ENCODE assay signal across 8 cellular contexts in the genomic region with DNA sequence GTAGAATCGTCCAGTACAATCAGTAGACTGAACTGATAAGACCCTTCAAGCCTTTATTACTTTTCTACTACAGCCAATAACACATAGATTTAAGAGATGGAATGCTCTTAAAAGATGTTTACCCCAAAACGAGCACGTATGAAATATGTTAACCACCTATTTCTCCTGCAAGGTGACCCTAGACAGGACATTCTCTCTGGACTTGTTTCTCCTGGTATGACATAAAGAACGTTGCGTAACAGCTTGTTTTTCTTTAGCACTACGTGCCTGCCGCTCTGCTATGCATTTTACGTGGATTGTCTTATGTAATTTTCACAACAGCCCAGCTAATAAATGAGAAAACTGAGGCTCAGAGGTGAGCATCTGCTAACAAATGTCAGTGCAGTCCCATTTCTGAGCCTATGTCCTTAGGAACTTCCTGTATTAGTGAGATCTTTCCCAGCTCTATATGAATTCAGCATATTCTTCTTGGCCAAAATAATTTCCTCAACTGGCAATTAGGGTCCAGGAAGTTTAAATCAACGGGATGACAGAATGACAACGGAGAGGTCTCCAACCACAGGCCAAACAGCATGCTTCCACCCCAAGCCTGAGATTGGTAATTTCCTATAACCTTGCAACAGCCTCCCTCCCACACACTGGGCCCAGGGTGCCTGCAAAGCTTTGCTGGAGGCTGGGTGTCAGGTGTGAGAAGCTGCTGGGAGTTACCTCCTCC. TPM values are rescaled to one million over a fixed set of nuclear protein-coding genes. Genes with fewer than 3 reads are reported as not detected.
DNase-seq lines count a peak whose midpoint lies in the region; ATAC-seq and TF ChIP-seq lines count a peak whose summit lies in the region.

No MANE protein-coding gene starts in this region.

- H3K27me3 ChIP-seq in endocrine pancreas (ENCODE audit: control insufficient read depth, insufficient read depth, low read length) (no peaks in the 10 kb centered on the region), smooth muscle cell (ENCODE audit: low read depth) (no peaks in the 10 kb centered on the region)

- peaks cover 54% of the 10 kb centered on the region for H3K36me3 Mint-ChIP-seq in activated B cell treated with CpG ODN at 0.5 μM for 24 hours (ENCODE audit: low read depth)

- peak overlapping the region; percentile 88 for H3K27ac ChIP-seq in smooth muscle cell (ENCODE audit: low read depth)

- H3K9me3 ChIP-seq in endocrine pancreas (ENCODE audit: control insufficient read depth, low read length) (no peaks in the 10 kb centered on the region), smooth muscle cell (replicated peaks; ENCODE audit: low read depth) (no peaks in the 10 kb centered on the region)

- H3K4me2 ChIP-seq in smooth muscle cell, result peak overlapping the region; percentile 87

- H3K27me3 Mint-ChIP-seq in activated B cell treated with CpG ODN at 0.5 μM for 24 hours, result no peaks in the 10 kb centered on the region

- peaks cover 66% of the 10 kb centered on the region for H3K4me1 Mint-ChIP-seq in activated B cell treated with CpG ODN at 0.5 μM for 24 hours

- CTCF ChIA-PET in activated B cell treated with CpG ODN at 0.5 μM for 24 hours (lab: Charles Lee), result no interaction called here

- peaks cover 33% of the 10 kb centered on the region for H4K20me1 ChIP-seq in smooth muscle cell (ENCODE audit: low read depth)

- TF ChIP-seq CTCF in GM12864 (IDR thresholded peaks at IDR 0.05; ENCODE audit: low read depth, low read length, missing control alignments), result no peak
- no peak for TF ChIP-seq CTCF in activated B cell treated with CpG ODN at 0.5 μM for 24 hours (IDR thresholded peaks at IDR 0.05)
- no peak for TF ChIP-seq CTCF in smooth muscle cell (IDR thresholded peaks at IDR 0.05; ENCODE audit: borderline replicate concordance, insufficient read depth, poor library complexity, severe bottlenecking)

- no peaks in the 10 kb centered on the region for H3K9me3 Mint-ChIP-seq in activated B cell treated with CpG ODN at 0.5 μM for 24 hours

- H3F3A ChIP-seq in smooth muscle cell (ENCODE audit: low read depth), result peaks cover 38% of the 10 kb centered on the region

- POLR2A ChIA-PET in activated B cell treated with CpG ODN at 0.5 μM for 24 hours (lab: Charles Lee), result interaction anchor here (0.5 to 9.9 kb wide), 11 partner anchors 12 to 687 kb away, joined by 3 to 191 read pairs (median 4); partner anchors contain the start of genes FAM177A1 and PSMA6

- H3K27ac Mint-ChIP-seq in activated B cell treated with CpG ODN at 0.5 μM for 24 hours, result peak overlapping the region; percentile 32

- H3K4me1 ChIP-seq in endocrine pancreas (ENCODE audit: control insufficient read depth, insufficient read depth, low read length), result peaks cover 3% of the 10 kb centered on the region
- H3K4me1 ChIP-seq in smooth muscle cell (ENCODE audit: low read depth), result peaks cover 23% of the 10 kb centered on the region

- no peak overlapping the region for H3K9ac ChIP-seq in endocrine pancreas (ENCODE audit: control insufficient read depth, insufficient read depth, low read length)
- no peak overlapping the region for H3K9ac ChIP-seq in smooth muscle cell (ENCODE audit: low read depth)

- H3K36me3 ChIP-seq in endocrine pancreas (ENCODE audit: control insufficient read depth, insufficient read depth, low read length), result peaks cover 10% of the 10 kb centered on the region
- H3K36me3 ChIP-seq in smooth muscle cell (ENCODE audit: low read depth), result peaks cover 10% of the 10 kb centered on the region

- H3K4me3 ChIP-seq in GM12864 (ENCODE audit: low read depth, low read length) (peak overlapping the region; percentile 92), endocrine pancreas (ENCODE audit: control insufficient read depth, insufficient read depth, low read length) (peak overlapping the region; percentile 58), smooth muscle cell (peak overlapping the region; percentile 99)

- intact Hi-C loops in activated B cell treated with CpG ODN at 0.5 μM for 24 hours (cut with micrococcal nuclease), result loop anchor here (5.0 kb wide), 1 partner anchor 864 kb away; the partner anchor contains the start of gene EAPP

- H3K79me2 ChIP-seq in smooth muscle cell (ENCODE audit: low read depth), result peaks cover 26% of the 10 kb centered on the region

- no peak for DNase-seq in GM12864 (ENCODE audit: low read depth)
- no peak for DNase-seq in activated B cell treated with CpG ODN at 0.5 μM for 24 hours
- DNase-seq in smooth muscle cell (lab: John Stamatoyannopoulos, UW; ENCODE audit: unreplicated experiment), result no peak
- DNase-seq in RPMI8226, result no peak
- no peak for DNase-seq in islet precursor cell

- H2AFZ ChIP-seq in smooth muscle cell (ENCODE audit: low read depth), result no peak overlapping the region

- WGBS in smooth muscle cell (ENCODE audit: low lambda C conversion rate), result 62% methylated on average over 10 of the region's 10 CpGs

- peak overlapping the region; percentile 96 for H3K4me3 Mint-ChIP-seq in activated B cell treated with CpG ODN at 0.5 μM for 24 hours

- ATAC-seq in activated B cell treated with CpG ODN at 0.5 μM for 24 hours (ENCODE audit: low read depth) (no peak), HG03469 (IDR thresholded peaks at IDR 0.05; ENCODE audit: unreplicated experiment) (no peak), HG03097 (IDR thresholded peaks at IDR 0.05; ENCODE audit: low FRiP score, unreplicated experiment) (no peak)

RNA-seq across cellular contexts. Expression of gene NFKBIA, which starts 3.7 kb away (rescaled TPM):
- 480 and 515 TPM in 2 replicates for total RNA-seq in activated B cell treated with CpG ODN at 0.5 μM for 24 hours
- total RNA-seq in smooth muscle cell, result 170 and 215 TPM in 2 replicates
- 207 and 223 TPM in 2 replicates for polyA plus RNA-seq in smooth muscle cell
